13 cellular contexts compared by ENCODE assay signal in the genomic region with DNA sequence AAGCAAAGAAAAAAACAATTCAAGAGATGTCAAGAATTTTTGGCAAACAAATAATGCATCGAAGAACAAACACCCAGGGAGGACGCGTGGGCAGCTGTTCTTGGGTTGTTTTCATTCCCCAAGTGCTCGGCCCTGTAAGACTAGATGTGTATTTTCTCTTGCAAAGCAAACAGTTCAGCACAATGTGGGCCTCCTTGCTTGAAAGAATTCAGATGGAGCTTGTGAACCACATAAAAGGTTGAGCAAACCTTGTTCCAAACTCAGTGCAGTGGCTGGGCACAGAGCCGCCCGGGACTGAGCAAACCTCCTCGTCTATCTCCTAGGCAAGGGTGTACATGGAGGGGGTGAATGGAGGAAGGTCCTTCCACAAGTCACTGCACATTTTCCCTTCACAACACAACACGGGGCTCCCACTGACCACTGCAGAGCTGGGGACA.
DNase-seq lines count a peak whose midpoint lies in the region; ATAC-seq and TF ChIP-seq lines count a peak whose summit lies in the region.
"Had no signal": no experiment of that assay in that cellular context is flagged by ENCODE, and none has a peak within 500 bp of the region (broad histone marks: within the 10 kb centered on the region; RNA-seq: fewer than 3 reads in every experiment).

No MANE protein-coding gene starts in this region.

- no peak for TF ChIP-seq CTCF in GM23338 (conservative IDR thresholded peaks at IDR 0.05; ENCODE audit: low read depth in 2 of 2)
- no peak for TF ChIP-seq CTCF in brain microvascular endothelial cell (IDR thresholded peaks at IDR 0.05; ENCODE audit: low read depth, low read length, missing control alignments)
- TF ChIP-seq CTCF in smooth muscle cell (IDR thresholded peaks at IDR 0.05; ENCODE audit: borderline replicate concordance, insufficient read depth, poor library complexity, severe bottlenecking): no peak

- DNase-seq in GM23338 (ENCODE audit: low spot score): no peak
- peak; percentile 9 for DNase-seq in brain microvascular endothelial cell
- peak; percentile 93 for DNase-seq in left kidney (ENCODE audit: low read depth, low spot score)
- no peak for DNase-seq in smooth muscle cell (lab: John Stamatoyannopoulos, UW; ENCODE audit: unreplicated experiment)
- DNase-seq in DMS153 (lab: John Stamatoyannopoulos, UW): no peak
- no peak for DNase-seq in activated CD4-positive, alpha-beta T cell treated with anti-CD3 and anti-CD28 coated beads for 1 hour
- DNase-seq: activated CD4-positive, alpha-beta memory T cell treated with anti-CD3 and anti-CD28 coated beads, Interleukin-2, amount 10 ng/mL, durations not matched to agents 7 days and 5 days; activated naive CD8-positive, alpha-beta T cell treated with anti-CD3 and anti-CD28 coated beads, Interleukin-2, amount 50 U/mL, for 24 hours; NCI-H1105 treated with DMSO at 0.1 percent for 48 hours; occipital lobe had no signal

- H3F3A ChIP-seq in GM23338 (replicated peaks; ENCODE audit: low read depth) (no peaks in the 10 kb centered on the region), smooth muscle cell (ENCODE audit: low read depth) (peaks cover 4% of the 10 kb centered on the region)

- H3K4me2 ChIP-seq in GM23338 (no peak overlapping the region), smooth muscle cell (peak overlapping the region; percentile 13)

- 60% methylated on average over 8 of the region's 8 CpGs for WGBS in smooth muscle cell (ENCODE audit: low lambda C conversion rate)

- peaks cover 34% of the 10 kb centered on the region for H3K4me1 Mint-ChIP-seq in GM23338
- H3K4me1 Mint-ChIP-seq: activated CD4-positive, alpha-beta memory T cell treated with anti-CD3 and anti-CD28 coated beads, Interleukin-2, amount 10 ng/mL, durations not matched to agents 7 days and 5 days; activated naive CD8-positive, alpha-beta T cell treated with anti-CD3 and anti-CD28 coated beads, Interleukin-2, amount 50 U/mL, for 24 hours had no signal

- peaks cover 2% of the 10 kb centered on the region; the same call in 1 of the 3 replicates for H3K36me3 Mint-ChIP-seq in GM23338 (ENCODE audit: low read depth)

- H3K4me1 ChIP-seq in GM23338 (ENCODE audit: insufficient read depth) (peaks cover 9% of the 10 kb centered on the region; the same call in 1 of the 2 replicates), smooth muscle cell (ENCODE audit: low read depth) (peaks cover 10% of the 10 kb centered on the region)

- no peak overlapping the region for H3K27ac Mint-ChIP-seq in GM23338
- H3K27ac Mint-ChIP-seq: activated CD4-positive, alpha-beta memory T cell treated with anti-CD3 and anti-CD28 coated beads, Interleukin-2, amount 10 ng/mL, durations not matched to agents 7 days and 5 days; activated naive CD8-positive, alpha-beta T cell treated with anti-CD3 and anti-CD28 coated beads, Interleukin-2, amount 50 U/mL, for 24 hours had no signal

- H3K27me3 ChIP-seq in GM23338 (ENCODE audit: insufficient read depth): peaks cover 12% of the 10 kb centered on the region
- no peaks in the 10 kb centered on the region for H3K27me3 ChIP-seq in brain microvascular endothelial cell (replicated peaks)
- no peaks in the 10 kb centered on the region for H3K27me3 ChIP-seq in smooth muscle cell (ENCODE audit: low read depth)

- H3K4me3 ChIP-seq in GM23338: no peak overlapping the region
- H3K4me3 ChIP-seq in brain microvascular endothelial cell (ENCODE audit: low read depth, low read length): no peak overlapping the region
- H3K4me3 ChIP-seq in smooth muscle cell: no peak overlapping the region
- H3K4me3 ChIP-seq: GM12878 had no signal

- no peaks in the 10 kb centered on the region for H3K9me3 ChIP-seq in smooth muscle cell (replicated peaks; ENCODE audit: low read depth)

- peaks cover 4% of the 10 kb centered on the region; the same call in 1 of the 2 replicates for H3K9me2 ChIP-seq in GM23338 (ENCODE audit: insufficient read depth)

- in situ Hi-C loops in brain microvascular endothelial cell (cut with HindIII; ENCODE audit: low pct_ligation_motif_present, low sequenced_read_pairs): no loop called here

- H3K79me2 ChIP-seq in GM23338 (replicated peaks; ENCODE audit: insufficient read depth): no peaks in the 10 kb centered on the region
- H3K79me2 ChIP-seq in smooth muscle cell (ENCODE audit: low read depth): no peaks in the 10 kb centered on the region

- H2AFZ ChIP-seq in GM23338: 0 out of 2 replicates have a peak overlapping the region, but pooled peaks have one; percentile 38
- H2AFZ ChIP-seq in smooth muscle cell (ENCODE audit: low read depth): no peak overlapping the region

- peak; percentile 14; the same call in 2 of the 3 replicates for ATAC-seq in GM23338
- ATAC-seq in HG03045 (IDR thresholded peaks at IDR 0.05; ENCODE audit: unreplicated experiment): no peak
- ATAC-seq in GM18873 (IDR thresholded peaks at IDR 0.05; ENCODE audit: low FRiP score, unreplicated experiment): no peak
- ATAC-seq: activated naive CD8-positive, alpha-beta T cell treated with anti-CD3 and anti-CD28 coated beads, Interleukin-2, amount 50 U/mL, for 24 hours; GM12878 had no signal

- H3K9ac ChIP-seq in smooth muscle cell (ENCODE audit: low read depth): no peak overlapping the region

- peaks cover 15% of the 10 kb centered on the region for H3K27me3 Mint-ChIP-seq in GM23338 (ENCODE audit: insufficient read depth, low read depth, poor library complexity)
- H3K27me3 Mint-ChIP-seq: activated CD4-positive, alpha-beta memory T cell treated with anti-CD3 and anti-CD28 coated beads, Interleukin-2, amount 10 ng/mL, durations not matched to agents 7 days and 5 days; activated naive CD8-positive, alpha-beta T cell treated with anti-CD3 and anti-CD28 coated beads, Interleukin-2, amount 50 U/mL, for 24 hours had no signal

- H3K36me3 ChIP-seq in GM23338 (ENCODE audit: insufficient read depth) (no peaks in the 10 kb centered on the region), brain microvascular endothelial cell (replicated peaks) (no peaks in the 10 kb centered on the region), smooth muscle cell (ENCODE audit: low read depth) (no peaks in the 10 kb centered on the region)

- H4K20me1 ChIP-seq in GM23338 (replicated peaks; ENCODE audit: insufficient read depth): no peaks in the 10 kb centered on the region
- no peaks in the 10 kb centered on the region for H4K20me1 ChIP-seq in smooth muscle cell (ENCODE audit: low read depth)

- no peak overlapping the region for H3K4me3 Mint-ChIP-seq in GM23338
- H3K4me3 Mint-ChIP-seq: activated CD4-positive, alpha-beta memory T cell treated with anti-CD3 and anti-CD28 coated beads, Interleukin-2, amount 10 ng/mL, durations not matched to agents 7 days and 5 days; activated naive CD8-positive, alpha-beta T cell treated with anti-CD3 and anti-CD28 coated beads, Interleukin-2, amount 50 U/mL, for 24 hours had no signal

- H3K27ac ChIP-seq in GM23338 (ENCODE audit: low read depth): no peak overlapping the region
- H3K27ac ChIP-seq in brain microvascular endothelial cell: no peak overlapping the region
- no peak overlapping the region for H3K27ac ChIP-seq in smooth muscle cell (ENCODE audit: low read depth)

- 0 out of 3 replicates have a peak, but pooled peaks cover 2% of the 10 kb centered on the region for H3K9me3 Mint-ChIP-seq in GM23338
- H3K9me3 Mint-ChIP-seq: activated CD4-positive, alpha-beta memory T cell treated with anti-CD3 and anti-CD28 coated beads, Interleukin-2, amount 10 ng/mL, durations not matched to agents 7 days and 5 days; activated naive CD8-positive, alpha-beta T cell treated with anti-CD3 and anti-CD28 coated beads, Interleukin-2, amount 50 U/mL, for 24 hours had no signal

TF ChIP-seq in GM23338, 12 proteins besides CTCF, POLR2A, EP300 and RAD21 (continues in another document):
- TF ChIP-seq, protein P1, sequence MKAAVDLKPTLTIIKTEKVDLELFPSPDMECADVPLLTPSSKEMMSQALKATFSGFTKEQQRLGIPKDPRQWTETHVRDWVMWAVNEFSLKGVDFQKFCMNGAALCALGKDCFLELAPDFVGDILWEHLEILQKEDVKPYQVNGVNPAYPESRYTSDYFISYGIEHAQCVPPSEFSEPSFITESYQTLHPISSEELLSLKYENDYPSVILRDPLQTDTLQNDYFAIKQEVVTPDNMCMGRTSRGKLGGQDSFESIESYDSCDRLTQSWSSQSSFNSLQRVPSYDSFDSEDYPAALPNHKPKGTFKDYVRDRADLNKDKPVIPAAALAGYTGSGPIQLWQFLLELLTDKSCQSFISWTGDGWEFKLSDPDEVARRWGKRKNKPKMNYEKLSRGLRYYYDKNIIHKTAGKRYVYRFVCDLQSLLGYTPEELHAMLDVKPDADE (IDR thresholded peaks at IDR 0.05): no peak
- TF ChIP-seq, protein P2, sequence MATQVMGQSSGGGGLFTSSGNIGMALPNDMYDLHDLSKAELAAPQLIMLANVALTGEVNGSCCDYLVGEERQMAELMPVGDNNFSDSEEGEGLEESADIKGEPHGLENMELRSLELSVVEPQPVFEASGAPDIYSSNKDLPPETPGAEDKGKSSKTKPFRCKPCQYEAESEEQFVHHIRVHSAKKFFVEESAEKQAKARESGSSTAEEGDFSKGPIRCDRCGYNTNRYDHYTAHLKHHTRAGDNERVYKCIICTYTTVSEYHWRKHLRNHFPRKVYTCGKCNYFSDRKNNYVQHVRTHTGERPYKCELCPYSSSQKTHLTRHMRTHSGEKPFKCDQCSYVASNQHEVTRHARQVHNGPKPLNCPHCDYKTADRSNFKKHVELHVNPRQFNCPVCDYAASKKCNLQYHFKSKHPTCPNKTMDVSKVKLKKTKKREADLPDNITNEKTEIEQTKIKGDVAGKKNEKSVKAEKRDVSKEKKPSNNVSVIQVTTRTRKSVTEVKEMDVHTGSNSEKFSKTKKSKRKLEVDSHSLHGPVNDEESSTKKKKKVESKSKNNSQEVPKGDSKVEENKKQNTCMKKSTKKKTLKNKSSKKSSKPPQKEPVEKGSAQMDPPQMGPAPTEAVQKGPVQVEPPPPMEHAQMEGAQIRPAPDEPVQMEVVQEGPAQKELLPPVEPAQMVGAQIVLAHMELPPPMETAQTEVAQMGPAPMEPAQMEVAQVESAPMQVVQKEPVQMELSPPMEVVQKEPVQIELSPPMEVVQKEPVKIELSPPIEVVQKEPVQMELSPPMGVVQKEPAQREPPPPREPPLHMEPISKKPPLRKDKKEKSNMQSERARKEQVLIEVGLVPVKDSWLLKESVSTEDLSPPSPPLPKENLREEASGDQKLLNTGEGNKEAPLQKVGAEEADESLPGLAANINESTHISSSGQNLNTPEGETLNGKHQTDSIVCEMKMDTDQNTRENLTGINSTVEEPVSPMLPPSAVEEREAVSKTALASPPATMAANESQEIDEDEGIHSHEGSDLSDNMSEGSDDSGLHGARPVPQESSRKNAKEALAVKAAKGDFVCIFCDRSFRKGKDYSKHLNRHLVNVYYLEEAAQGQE (IDR thresholded peaks at IDR 0.05; ENCODE audit: unreplicated experiment): no peak
- TF ChIP-seq EZH2 (IDR thresholded peaks at IDR 0.05; ENCODE audit: low read depth, unreplicated experiment) (no peak), STAT1 (IDR thresholded peaks at IDR 0.05; ENCODE audit: unreplicated experiment) (no peak), EZH2phosphoT487 (IDR thresholded peaks at IDR 0.05; ENCODE audit: unreplicated experiment) (no peak), ZNF114 (CRISPR knock-in tag; IDR thresholded peaks at IDR 0.05) (no peak), POLR2AphosphoS5 (IDR thresholded peaks at IDR 0.05; ENCODE audit: low read depth) (no peak), JUNB (IDR thresholded peaks at IDR 0.05; ENCODE audit: unreplicated experiment) (no peak), NANOG (IDR thresholded peaks at IDR 0.05; ENCODE audit: borderline replicate concordance) (no peak)

Comparison
In these comparisons a context has a peak if more than half of its experiments do, and no peak if none do; other contexts are left out.
1. DNase-seq: peak in brain microvascular endothelial cell (single experiment) and left kidney (single experiment); none in GM23338 (single experiment), smooth muscle cell (single experiment), DMS153 (single experiment) and activated CD4-positive, alpha-beta T cell treated with anti-CD3 and anti-CD28 coated beads for 1 hour (single experiment).